19 cellular contexts compared by ENCODE assay signal in genomic region chr5:53545744-53546143, GRCh38. TPM values are rescaled to one million over a fixed set of nuclear protein-coding genes. Genes with fewer than 3 reads are reported as not detected.
DNase-seq lines count a peak whose midpoint lies in the region; ATAC-seq and TF ChIP-seq lines count a peak whose summit lies in the region.
"Had no signal": no experiment of that assay in that cellular context is flagged by ENCODE, and none has a peak within 500 bp of the region (broad histone marks: within the 10 kb centered on the region; RNA-seq: fewer than 3 reads in every experiment).

No MANE protein-coding gene starts in this region.

- H3K4me1 ChIP-seq in GM23338 (ENCODE audit: insufficient read depth) (peaks cover 49% of the 10 kb centered on the region), NT2/D1 (ENCODE audit: insufficient read depth, insufficient read length) (no peaks in the 10 kb centered on the region)
- H3K4me1 ChIP-seq: SJSA1 had no signal

- H3K9me3 ChIP-seq in NT2/D1 (ENCODE audit: insufficient read depth, low read length), result peaks cover 4% of the 10 kb centered on the region; the same call in 1 of the 2 replicates
- H3K9me3 ChIP-seq: SJSA1 had no signal

- H3K9me3 Mint-ChIP-seq in GM23338 (peaks cover 8% of the 10 kb centered on the region; the same call in 1 of the 3 replicates), neural crest cell (no peaks in the 10 kb centered on the region)
- H3K9me3 Mint-ChIP-seq in stimulated activated effector memory CD8-positive, alpha-beta T cell treated with anti-CD3 and anti-CD28 coated beads, Interleukin-12 subunit alpha, Interleukin-12 subunit beta, amount 100 ng/mL, for 72 hours, result no peaks in the 10 kb centered on the region
- H3K9me3 Mint-ChIP-seq: CD4-positive, alpha-beta memory T cell had no signal

- H3K79me2 ChIP-seq in GM23338 (replicated peaks; ENCODE audit: insufficient read depth), result no peaks in the 10 kb centered on the region

- H3K4me3 ChIP-seq in GM23338 (peak overlapping the region; percentile 21), NT2/D1 (ENCODE audit: insufficient read length, low read depth) (no peak overlapping the region)
- H3K4me3 ChIP-seq: K562, SJSA1 had no signal

- DNase-seq in GM23338 (ENCODE audit: low spot score) (peak; percentile 73), NT2/D1 (ENCODE audit: low read depth, low spot score) (peak; percentile 77), iPS DF 19.7 (ENCODE audit: low read depth, low spot score) (peak; percentile 64), neural crest cell (ENCODE audit: low read depth, low spot score) (no peak), cerebellar nuclear complex (lab: John Stamatoyannopoulos, UW) (no peak), Right ventricle myocardium inferior (ENCODE audit: missing footprints) (no peak), DMS53 treated with DMSO at 0.1 percent for 48 hours (lab: John Stamatoyannopoulos, UW; ENCODE audit: unreplicated experiment) (no peak)
- DNase-seq in stimulated activated effector memory CD8-positive, alpha-beta T cell treated with anti-CD3 and anti-CD28 coated beads, Interleukin-12 subunit alpha, Interleukin-12 subunit beta, amount 100 ng/mL, for 72 hours (ENCODE audit: low spot score in 2 of 2), result no peak
- DNase-seq: ACHN; CD4-positive, alpha-beta memory T cell; GOT3; NCI-H146; NCI-H2081 treated with DMSO at 0.1 percent for 48 hours; NCI-H524 treated with DMSO at 0.1 percent for 48 hours; OCI-M1; RPMI8226 had no signal

- no peaks in the 10 kb centered on the region for H3F3A ChIP-seq in GM23338 (replicated peaks; ENCODE audit: low read depth)

- H3K27me3 Mint-ChIP-seq in GM23338 (ENCODE audit: insufficient read depth, low read depth, poor library complexity), result peaks cover 1% of the 10 kb centered on the region
- H3K27me3 Mint-ChIP-seq in neural crest cell (ENCODE audit: low read depth), result no peaks in the 10 kb centered on the region

- H3K27ac ChIP-seq in GM23338 (ENCODE audit: low read depth), result peak overlapping the region; percentile 51
- H3K27ac ChIP-seq: SJSA1 had no signal

- peak overlapping the region; percentile 56; the same call in 1 of the 2 replicates for H3K27ac Mint-ChIP-seq in GM23338
- peak overlapping the region; percentile 44 for H3K27ac Mint-ChIP-seq in neural crest cell (ENCODE audit: unreplicated experiment)
- no peak overlapping the region for H3K27ac Mint-ChIP-seq in stimulated activated effector memory CD8-positive, alpha-beta T cell treated with anti-CD3 and anti-CD28 coated beads, Interleukin-12 subunit alpha, Interleukin-12 subunit beta, amount 100 ng/mL, for 72 hours
- H3K27ac Mint-ChIP-seq: B cell; CD4-positive, alpha-beta memory T cell had no signal

- H3K4me3 Mint-ChIP-seq in GM23338 (peak overlapping the region; percentile 59), neural crest cell (peak overlapping the region; percentile 69)
- H3K4me3 Mint-ChIP-seq in stimulated activated effector memory CD8-positive, alpha-beta T cell treated with anti-CD3 and anti-CD28 coated beads, Interleukin-12 subunit alpha, Interleukin-12 subunit beta, amount 100 ng/mL, for 72 hours, result no peak overlapping the region
- H3K4me3 Mint-ChIP-seq: B cell; CD4-positive, alpha-beta memory T cell had no signal

- H4K20me1 ChIP-seq in GM23338 (replicated peaks; ENCODE audit: insufficient read depth), result no peaks in the 10 kb centered on the region

- intact Hi-C loops in Right ventricle myocardium inferior (cut with DNase I), result no loop called here

- TF ChIP-seq CTCF in GM23338 (conservative IDR thresholded peaks at IDR 0.05; ENCODE audit: low read depth in 2 of 2) (no peak), neural crest cell (conservative IDR thresholded peaks at IDR 0.05) (no peak)

- H2AFZ ChIP-seq in GM23338, result no peak overlapping the region

- no peaks in the 10 kb centered on the region for H3K9me2 ChIP-seq in GM23338 (ENCODE audit: insufficient read depth)

- H3K36me3 Mint-ChIP-seq in GM23338 (ENCODE audit: low read depth) (peaks cover 6% of the 10 kb centered on the region; the same call in 2 of the 3 replicates), neural crest cell (ENCODE audit: low read depth) (no peaks in the 10 kb centered on the region)
- H3K36me3 Mint-ChIP-seq in stimulated activated effector memory CD8-positive, alpha-beta T cell treated with anti-CD3 and anti-CD28 coated beads, Interleukin-12 subunit alpha, Interleukin-12 subunit beta, amount 100 ng/mL, for 72 hours, result no peaks in the 10 kb centered on the region
- H3K36me3 Mint-ChIP-seq: CD4-positive, alpha-beta memory T cell had no signal

- H3K9ac ChIP-seq in NT2/D1 (ENCODE audit: insufficient read length, low read depth), result no peak overlapping the region

- H3K36me3 ChIP-seq in GM23338 (ENCODE audit: insufficient read depth), result no peaks in the 10 kb centered on the region
- no peaks in the 10 kb centered on the region for H3K36me3 ChIP-seq in NT2/D1 (ENCODE audit: insufficient read depth, insufficient read length, low read length)
- H3K36me3 ChIP-seq: SJSA1 had no signal

- ATAC-seq in GM23338 (peak; percentile 98), Right ventricle myocardium inferior (no peak)
- ATAC-seq in stimulated activated effector memory CD8-positive, alpha-beta T cell treated with anti-CD3 and anti-CD28 coated beads, Interleukin-12 subunit alpha, Interleukin-12 subunit beta, amount 100 ng/mL, for 72 hours, result no peak
- ATAC-seq: K562 had no signal

- H3K4me2 ChIP-seq in GM23338, result peak overlapping the region; percentile 62

- H3K4me1 Mint-ChIP-seq in GM23338 (peaks cover 52% of the 10 kb centered on the region), neural crest cell (peaks cover 48% of the 10 kb centered on the region)
- no peaks in the 10 kb centered on the region for H3K4me1 Mint-ChIP-seq in stimulated activated effector memory CD8-positive, alpha-beta T cell treated with anti-CD3 and anti-CD28 coated beads, Interleukin-12 subunit alpha, Interleukin-12 subunit beta, amount 100 ng/mL, for 72 hours
- H3K4me1 Mint-ChIP-seq: B cell; CD4-positive, alpha-beta memory T cell had no signal

- no peaks in the 10 kb centered on the region for H3K27me3 ChIP-seq in GM23338 (ENCODE audit: insufficient read depth)
- H3K27me3 ChIP-seq in NT2/D1 (ENCODE audit: insufficient read depth, insufficient read length), result no peaks in the 10 kb centered on the region
- H3K27me3 ChIP-seq: SJSA1 had no signal

TF ChIP-seq in GM23338, 12 proteins besides CTCF, POLR2A, EP300 and RAD21 (continues in another document):
- TF ChIP-seq ZNF114 (CRISPR knock-in tag; IDR thresholded peaks at IDR 0.05) (no peak), REST (IDR thresholded peaks at IDR 0.05; ENCODE audit: unreplicated experiment) (no peak), NANOG (IDR thresholded peaks at IDR 0.05; ENCODE audit: borderline replicate concordance) (peak; percentile 76), ETS1 (IDR thresholded peaks at IDR 0.05) (no peak), STAT1 (IDR thresholded peaks at IDR 0.05; ENCODE audit: unreplicated experiment) (no peak), EZH2phosphoT487 (IDR thresholded peaks at IDR 0.05; ENCODE audit: unreplicated experiment) (no peak)

RNA-seq across cellular contexts. Expression of gene NDUFS4, which starts 14.7 kb away (rescaled TPM):
- 65.6 and 73.9 TPM in 2 replicates for total RNA-seq in GM23338 (2014; rRNA removed; shearing (Covaris generic))
- 131 and 151 TPM in 2 replicates for polyA plus RNA-seq in GM23338 (2016; fragmentation: Nextera tagmentation; extraction: Ambion mirVana)
- total RNA-seq in neural crest cell (78.7 and 80.8 TPM in 2 replicates), Right ventricle myocardium inferior (224 TPM)

Comparison
In these comparisons a context has a peak if more than half of its experiments do, and no peak if none do; other contexts are left out.
1. DNase-seq: peak in GM23338 (single experiment), NT2/D1 (single experiment) and iPS DF 19.7 (single experiment); none in neural crest cell (single experiment), cerebellar nuclear complex (0 of 2), Right ventricle myocardium inferior (single experiment), stimulated activated effector memory CD8-positive, alpha-beta T cell treated with anti-CD3 and anti-CD28 coated beads, Interleukin-12 subunit alpha, Interleukin-12 subunit beta, amount 100 ng/mL, for 72 hours (0 of 2) and DMS53 treated with DMSO at 0.1 percent for 48 hours (single experiment).